ENCODE assay signal across 16 cellular contexts in the genomic region with DNA sequence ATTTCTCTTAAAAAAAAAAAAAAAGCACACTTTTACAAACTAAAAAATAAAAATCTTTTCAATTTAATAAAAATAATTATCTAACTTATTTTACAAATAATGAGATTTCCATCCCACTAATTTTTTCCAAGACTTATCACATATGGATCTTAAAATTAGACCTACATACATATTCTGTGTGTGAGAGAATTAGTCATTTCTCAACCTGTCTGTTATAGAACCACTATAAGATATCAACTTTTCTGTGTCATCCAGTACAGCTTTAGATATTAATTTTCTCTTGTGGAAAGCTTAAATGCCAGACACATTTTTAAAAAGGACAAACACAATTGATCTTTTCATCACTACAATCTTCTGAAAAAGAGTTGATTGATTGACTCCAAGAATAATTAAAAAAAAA. TPM values are rescaled to one million over a fixed set of nuclear protein-coding genes. Genes with fewer than 3 reads are reported as not detected.
A peak's percentile ranks its signal among the peaks of the same experiment; 100 is the strongest.
DNase-seq lines count a peak whose midpoint lies in the region; ATAC-seq, FAIRE-seq and TF ChIP-seq lines count a peak whose summit lies in the region.
"Had no signal": no experiment of that assay in that cellular context is flagged by ENCODE, and none has a peak within 500 bp of the region (broad histone marks: within the 10 kb centered on the region; RNA-seq: fewer than 3 reads in every experiment).

No MANE protein-coding gene starts in this region.

- peaks cover 24% of the 10 kb centered on the region for H3K4me1 Mint-ChIP-seq in GM23338
- H3K4me1 Mint-ChIP-seq: CD4-positive, alpha-beta memory T cell had no signal

- BruUV-seq in GM12878 (replicated peaks; lab: Mats Ljungman, UMichigan), result no TSS peak

- in situ Hi-C loops in GM12878 (cut with MboI), result no loop called here

- H3K36me3 ChIP-seq in GM12878 (ENCODE audit: control insufficient read depth in 2 of 2, insufficient read depth in 2 of 2, low read length in 1 of 2) (peaks cover 0 to 7% of the 10 kb centered on the region in 2 experiments; a peak in 2 of 4 replicates), GM23338 (ENCODE audit: insufficient read depth) (peaks cover 7% of the 10 kb centered on the region; the same call in 1 of the 2 replicates)
- H3K36me3 ChIP-seq: BE2C had no signal

- no peak overlapping the region for H3K27ac ChIP-seq in GM12878 (ENCODE audit: control insufficient read depth, insufficient read depth)
- H3K27ac ChIP-seq in GM23338 (ENCODE audit: low read depth), result no peak overlapping the region
- H3K27ac ChIP-seq: C4-2B had no signal

- CTCF ChIA-PET in GM12878 (lab: Yijun Ruan, JAX), result no interaction called here

- H3K79me2 ChIP-seq in GM12878 (ENCODE audit: control insufficient read depth, insufficient read depth, low read length), result no peaks in the 10 kb centered on the region
- H3K79me2 ChIP-seq in GM23338 (replicated peaks; ENCODE audit: insufficient read depth), result no peaks in the 10 kb centered on the region

- H2AFZ ChIP-seq in GM12878 (ENCODE audit: control insufficient read depth, low read depth, low read length) (no peak overlapping the region), GM23338 (no peak overlapping the region)

- TF ChIP-seq EP300 in GM12878 (IDR thresholded peaks at IDR 0.05; ENCODE audit: borderline replicate concordance in 1 of 2, control insufficient read depth in 1 of 2, low read depth in 2 of 2, low read length in 2 of 2), result no peak

- H3K27me3 ChIP-seq in GM12878 (replicated peaks in 1 of 2; ENCODE audit: control insufficient read depth in 2 of 2, insufficient read depth in 2 of 2, low read length in 1 of 2), result no peaks in the 10 kb centered on the region
- no peaks in the 10 kb centered on the region for H3K27me3 ChIP-seq in GM23338 (ENCODE audit: insufficient read depth)
- H3K27me3 ChIP-seq: BE2C had no signal

- no peaks in the 10 kb centered on the region for H3K27me3 Mint-ChIP-seq in GM23338 (ENCODE audit: insufficient read depth, low read depth, poor library complexity)
- H3K27me3 Mint-ChIP-seq: CD4-positive, alpha-beta memory T cell had no signal

- H3K9me2 ChIP-seq in GM23338 (ENCODE audit: insufficient read depth), result no peaks in the 10 kb centered on the region

- POLR2A ChIA-PET in GM12878 (lab: Charles Lee), result no interaction called here

- H4K20me1 ChIP-seq in GM12878 (ENCODE audit: control insufficient read depth, insufficient read depth) (no peaks in the 10 kb centered on the region), GM23338 (replicated peaks; ENCODE audit: insufficient read depth) (no peaks in the 10 kb centered on the region)

- H3K36me3 Mint-ChIP-seq in GM23338 (ENCODE audit: low read depth), result peaks cover 15% of the 10 kb centered on the region; the same call in 2 of the 3 replicates

- H3K4me3 Mint-ChIP-seq in GM23338, result no peak overlapping the region
- H3K4me3 Mint-ChIP-seq: CD4-positive, alpha-beta memory T cell had no signal

- H3K9me3 ChIP-seq in GM12878 (replicated peaks; ENCODE audit: control insufficient read depth, insufficient read depth, low read length), result no peaks in the 10 kb centered on the region
- H3K9me3 ChIP-seq: BE2C had no signal

- ATAC-seq in HG02870 (IDR thresholded peaks at IDR 0.05; ENCODE audit: unreplicated experiment) (peak; percentile 51), GM12878 (peak; percentile 41), GM23338 (no peak)

- no peak for DNase-seq in GM12878 (ENCODE audit: low read depth, low spot score)
- no peak for DNase-seq in C1 segment of cervical spinal cord (lab: John Stamatoyannopoulos, UW)
- DNase-seq in NCI-H187 treated with DMSO at 0.1 percent for 48 hours (lab: John Stamatoyannopoulos, UW), result no peak
- no peak for DNase-seq in GM23338 (ENCODE audit: low spot score)
- DNase-seq: ACHN; BE2C; CD4-positive, alpha-beta memory T cell; DMS153; DMS79; GF-D8; GOT3; H7; KG1 had no signal

- H3K4me1 ChIP-seq in GM12878 (ENCODE audit: control insufficient read depth, insufficient read depth, low read length) (no peaks in the 10 kb centered on the region), GM23338 (ENCODE audit: insufficient read depth) (peaks cover 3% of the 10 kb centered on the region; the same call in 1 of the 2 replicates)
- H3K4me1 ChIP-seq: BE2C had no signal

- H3F3A ChIP-seq in GM23338 (replicated peaks; ENCODE audit: low read depth), result no peaks in the 10 kb centered on the region

- TF ChIP-seq RAD21 in GM12878 (IDR thresholded peaks at IDR 0.05; ENCODE audit: insufficient read depth, low read depth, low read length), result no peak

- H3K27ac Mint-ChIP-seq in GM23338, result no peak overlapping the region
- H3K27ac Mint-ChIP-seq: CD4-positive, alpha-beta memory T cell had no signal

- FAIRE-seq in G401.6 (lab: Jason Lieb, UNC), result peak; percentile 47
- no peak for FAIRE-seq in GM12878 (lab: Jason Lieb, UNC)

- H3K9me3 Mint-ChIP-seq in GM23338, result no peaks in the 10 kb centered on the region
- H3K9me3 Mint-ChIP-seq: CD4-positive, alpha-beta memory T cell had no signal

- H3K4me3 ChIP-seq in GM12878 (no peak overlapping the region), GM23338 (no peak overlapping the region)

- RAD21 ChIA-PET in GM12878 (lab: Charles Lee; ENCODE audit: unreplicated experiment), result interaction anchor here (1.4 kb wide), 1 partner anchor 297 kb away, joined by 3 read pairs; no protein-coding TSS in a partner anchor

- SMC1A ChIA-PET in GM12878 (lab: Charles Lee; ENCODE audit: uncharacterized antibody, unreplicated experiment), result interaction anchor here (0.8 to 1.4 kb wide), 3 partner anchors 17 to 443 kb away, joined by 3 to 4 read pairs (median 3); no protein-coding TSS in a partner anchor

- TF ChIP-seq CTCF in GM12878 (IDR thresholded peaks at IDR 0.05 in 2 of 3, conservative IDR thresholded peaks at IDR 0.05 in 1 of 3; ENCODE audit: control insufficient read depth in 2 of 3, extremely low read depth in 1 of 3, insufficient read depth in 1 of 3, low read depth in 3 of 3, low read length in 3 of 3) (no peak), GM23338 (conservative IDR thresholded peaks at IDR 0.05; ENCODE audit: low read depth in 2 of 2) (no peak)

- intact Hi-C loops in GM12878 (cut with micrococcal nuclease; ENCODE audit: unreplicated experiment), result no loop called here

- TF ChIP-seq POLR2A in GM12878 (IDR thresholded peaks at IDR 0.05; ENCODE audit: low read depth, low read length), result no peak

- H3K9ac ChIP-seq in GM12878 (ENCODE audit: control insufficient read depth, insufficient read depth, low read length), result no peak overlapping the region

- H3K4me2 ChIP-seq in GM12878 (ENCODE audit: control insufficient read depth, insufficient read depth) (no peak overlapping the region), GM23338 (no peak overlapping the region)

TF ChIP-seq in GM12878, 131 proteins besides CTCF, POLR2A, EP300 and RAD21 (continues in another document):
- TF ChIP-seq NBN (IDR thresholded peaks at IDR 0.05), result no peak
- no peak for TF ChIP-seq PAX5 (IDR thresholded peaks at IDR 0.05; ENCODE audit: borderline replicate concordance, low read depth, low read length)
- no peak for TF ChIP-seq NFIC (IDR thresholded peaks at IDR 0.05; ENCODE audit: low read depth, low read length)

TF ChIP-seq in GM23338, 12 proteins besides CTCF, POLR2A, EP300 and RAD21 (continues in another document):
- TF ChIP-seq NANOG (IDR thresholded peaks at IDR 0.05; ENCODE audit: borderline replicate concordance) (no peak), EZH2phosphoT487 (IDR thresholded peaks at IDR 0.05; ENCODE audit: unreplicated experiment) (no peak), POLR2AphosphoS5 (IDR thresholded peaks at IDR 0.05; ENCODE audit: low read depth) (no peak), EZH2 (IDR thresholded peaks at IDR 0.05; ENCODE audit: low read depth, unreplicated experiment) (no peak), ZNF331 (CRISPR knock-in tag; IDR thresholded peaks at IDR 0.05; ENCODE audit: low read depth) (no peak)

RNA-seq across cellular contexts. Expression of a gene that starts 38.1 kb away (rescaled TPM):
- 140 and 175 TPM in 2 replicates for total RNA-seq in GM12878 (2013; cell fraction: nucleolus; rRNA removed)
- total RNA-seq in GM12878 (2014; rRNA removed) (37.4 and 55.3 TPM in 2 replicates), GM12878 (2014; rRNA removed; fragmentation: Illumina TruSeq; extraction: Trizol) (39.8 and 41.2 TPM in 2 replicates), GM12878 (2021) (30.8 and 31.5 TPM in 2 replicates)
- 11.9 TPM for polyA plus RNA-seq in GM12878 (2011; ENCODE audit: low read depth)
- polyA plus RNA-seq in GM12878 (2011; rRNA removed) (90.5 and 153 TPM in 2 replicates), GM12878 (2014; fragmentation: Illumina TruSeq; extraction: Trizol) (34.8 and 47.4 TPM in 2 replicates), GM12878 (2014; fragmentation: Nextera tagmentation; extraction: Ambion mirVana) (10 to 100 TPM; 69.1 to 74.9 TPM), GM12878 (2014; rRNA removed) (38.2 and 50.9 TPM in 2 replicates), GM12878 (2016; fragmentation: Nextera tagmentation; extraction: Ambion mirVana) (10 to 100 TPM; 53.8 to 54.1 TPM), GM23338 (2016; fragmentation: Nextera tagmentation; extraction: Ambion mirVana) (82.1 and 97.8 TPM in 2 replicates)
- polyA plus RNA-seq in GM12878 (2011; cell fraction: cytosol; rRNA removed), result 23.6 and 23.9 TPM in 2 replicates
- 170 and 181 TPM in 2 replicates for polyA plus RNA-seq in GM12878 (2011; cell fraction: nucleus; rRNA removed)
- 20.5 and 27.9 TPM in 2 replicates for polyA plus RNA-seq in GM12878 (2012)
- polyA minus RNA-seq in GM12878 (2011; rRNA and poly(A)+ RNA removed), result 36.8 and 67.5 TPM in 2 replicates
- 23.7 and 25.3 TPM in 2 replicates for polyA minus RNA-seq in GM12878 (2011; cell fraction: cytosol; rRNA and poly(A)+ RNA removed)
- polyA minus RNA-seq in GM12878 (2011; cell fraction: nucleus; rRNA and poly(A)+ RNA removed), result 65.2 and 82.7 TPM in 2 replicates
- 90.4 and 115 TPM in 2 replicates for total RNA-seq in GM23338 (2014; rRNA removed; shearing (Covaris generic))
